ENCODE assay signal across 25 cellular contexts in genomic region chr4:169074117-169074516, GRCh38.
DNase-seq lines count a peak whose midpoint lies in the region; ATAC-seq, FAIRE-seq and TF ChIP-seq lines count a peak whose summit lies in the region.
"Had no signal": no experiment of that assay in that cellular context is flagged by ENCODE, and none has a peak within 500 bp of the region (broad histone marks: within the 10 kb centered on the region; RNA-seq: fewer than 3 reads in every experiment).

No MANE protein-coding gene starts in this region.

- no peaks in the 10 kb centered on the region for H3K9me3 Mint-ChIP-seq in Caco-2 (ENCODE audit: unreplicated experiment)
- peaks cover 12% of the 10 kb centered on the region for H3K9me3 Mint-ChIP-seq in progenitor cell of endocrine pancreas (ENCODE audit: low read depth)
- H3K9me3 Mint-ChIP-seq in H9, result no peaks in the 10 kb centered on the region
- H3K9me3 Mint-ChIP-seq: CD4-positive, alpha-beta T cell; CD8-positive, alpha-beta T cell had no signal

- H3K9me3 ChIP-seq in Caco-2 (no peaks in the 10 kb centered on the region), H1 (ENCODE audit: insufficient read depth in 2 of 2, low read depth in 1 of 2, low read length in 1 of 2) (no peaks in the 10 kb centered on the region), tibial nerve (no peaks in the 10 kb centered on the region), H9 (ENCODE audit: control insufficient read depth, low read depth, low read length) (no peaks in the 10 kb centered on the region)
- H3K9me3 ChIP-seq: A549 had no signal

- H2BK20ac ChIP-seq in H1 (ENCODE audit: low read length) (no peak overlapping the region), H9 (ENCODE audit: low read depth, low read length, poor library complexity, severe bottlenecking) (no peak overlapping the region)

- no TSS peak for BruUV-seq in Caco-2 (replicated peaks; lab: Mats Ljungman, UMichigan)

- H3K4ac ChIP-seq in H1 (replicated peaks; ENCODE audit: insufficient read length, low read depth, low read length) (no peak overlapping the region), H9 (ENCODE audit: low read depth, low read length) (no peak overlapping the region)

- no peak overlapping the region for H2BK5ac ChIP-seq in H1 (ENCODE audit: low read depth, low read length)
- no peak overlapping the region for H2BK5ac ChIP-seq in H9 (ENCODE audit: insufficient read length, low read length)

- H2AFZ ChIP-seq in H1 (ENCODE audit: low read length) (no peak overlapping the region), H9 (ENCODE audit: low read length) (no peak overlapping the region)

- H3K27me3 Mint-ChIP-seq in Caco-2 (ENCODE audit: insufficient read depth, unreplicated experiment), result no peaks in the 10 kb centered on the region
- no peaks in the 10 kb centered on the region for H3K27me3 Mint-ChIP-seq in progenitor cell of endocrine pancreas
- H3K27me3 Mint-ChIP-seq in H9 (ENCODE audit: low read depth), result no peaks in the 10 kb centered on the region
- H3K27me3 Mint-ChIP-seq: B cell had no signal

- H3K4me3 ChIP-seq in Caco-2 (ENCODE audit: low read depth, low read length), result no peak overlapping the region
- no peak overlapping the region for H3K4me3 ChIP-seq in H1 (ENCODE audit: extremely low read depth in 1 of 4, insufficient read depth in 2 of 4, low read depth in 3 of 4, low read length in 4 of 4)
- H3K4me3 ChIP-seq in tibial nerve, result no peak overlapping the region
- H3K4me3 ChIP-seq: A549; BLaER1 treated with 17β-estradiol and CSF1 and Interleukin-3, amounts not matched to agents 10 nM and 100 nM; GM12878 had no signal

- TF ChIP-seq RAD21 in H1 (IDR thresholded peaks at IDR 0.05 in 1 of 2, conservative IDR thresholded peaks at IDR 0.05 in 1 of 2; ENCODE audit: low read depth in 2 of 2, low read length in 2 of 2), result no peak

- H3K4me1 ChIP-seq in Caco-2, result peaks cover 38% of the 10 kb centered on the region
- peaks cover 0 to 9% (median 2%) of the 10 kb centered on the region in 4 experiments; a peak in 3 of 7 replicates for H3K4me1 ChIP-seq in H1 (replicated peaks in 1 of 4; ENCODE audit: control insufficient read depth in 3 of 4, insufficient read depth in 4 of 4, low read length in 3 of 4)
- peaks cover 0 to 5% (median 0%) of the 10 kb centered on the region in 4 donors for H3K4me1 ChIP-seq in tibial nerve
- peaks cover 6% of the 10 kb centered on the region for H3K4me1 ChIP-seq in H9 (ENCODE audit: insufficient read depth, low read length)

- 87% methylated on average over 7 of the region's 7 CpGs; no CpG with 5 or more reads in 1 of the 2 experiments for WGBS in H1 (ENCODE audit: extremely low coverage in 1 of 2, insufficient coverage in 1 of 2, insufficient read length in 1 of 2, insufficient replicate concordance in 2 of 2, low coverage in 1 of 2, low lambda C conversion rate in 2 of 2, missing lambda C conversion rate in 1 of 2), 2 experiments
- 81 to 82% methylated on average over 7 of the region's 7 CpGs for WGBS in tibial nerve, 2 donors
- no CpG with 5 or more reads among the region's 7 CpGs for WGBS in H9 (ENCODE audit: extremely low coverage, insufficient read length, low lambda C conversion rate)

- CTCF ChIA-PET in Caco-2 (lab: Charles Lee) (no interaction called here), H1 (lab: Charles Lee; ENCODE audit: partially characterized antibody) (interaction anchor here (0.7 to 1.7 kb wide), 4 partner anchors 46 to 131 kb away, joined by 3 to 4 read pairs (median 3); partner anchors contain the start of gene CBR4)

- H3K23me2 ChIP-seq in H1 (ENCODE audit: low read depth, low read length) (no peaks in the 10 kb centered on the region), H9 (ENCODE audit: insufficient read length, low read depth, low read length, poor library complexity, severe bottlenecking) (no peaks in the 10 kb centered on the region)

- TF ChIP-seq CTCF in Caco-2 (IDR thresholded peaks at IDR 0.05; ENCODE audit: insufficient read depth in 1 of 2, low read depth in 1 of 2, low read length in 1 of 2, severe bottlenecking in 1 of 2, unreplicated experiment in 1 of 2) (no peak), VCaP (conservative IDR thresholded peaks at IDR 0.05) (no peak), H1 (IDR thresholded peaks at IDR 0.05; ENCODE audit: control extremely low read depth in 1 of 3, insufficient read depth in 1 of 3, low read depth in 1 of 3, low read length in 3 of 3) (no peak), progenitor cell of endocrine pancreas (IDR thresholded peaks at IDR 0.05; ENCODE audit: unreplicated experiment) (no peak), tibial nerve (IDR thresholded peaks at IDR 0.05) (no peak), H9 (conservative IDR thresholded peaks at IDR 0.05) (no peak)

- H2AK5ac ChIP-seq in H1 (ENCODE audit: low read depth, low read length) (no peak overlapping the region), H9 (ENCODE audit: insufficient read length, low read length) (no peak overlapping the region)

- H3K9ac ChIP-seq in H1 (replicated peaks in 1 of 4; ENCODE audit: extremely low read depth in 1 of 4, low read depth in 3 of 4, low read length in 3 of 4), result no peak overlapping the region
- H3K9ac ChIP-seq in H9 (ENCODE audit: extremely low read depth, insufficient read length, low read length), result no peak overlapping the region
- H3K9ac ChIP-seq: BLaER1 treated with 17β-estradiol and CSF1 and Interleukin-3, amounts not matched to agents 10 nM and 100 nM had no signal

- H3K79me1 ChIP-seq in H1 (ENCODE audit: low read depth, low read length) (no peaks in the 10 kb centered on the region), H9 (ENCODE audit: insufficient read depth, low read depth, low read length, poor library complexity, severe bottlenecking) (no peaks in the 10 kb centered on the region)

- no peaks in the 10 kb centered on the region for H3K27me3 ChIP-seq in Caco-2 (replicated peaks; ENCODE audit: control insufficient read depth, insufficient read depth, low read length)
- H3K27me3 ChIP-seq in H1 (replicated peaks in 1 of 4; ENCODE audit: control insufficient read depth in 3 of 4, extremely low read depth in 1 of 4, insufficient read depth in 3 of 4, low read length in 3 of 4), result no peaks in the 10 kb centered on the region
- no peaks in the 10 kb centered on the region for H3K27me3 ChIP-seq in tibial nerve
- H3K27me3 ChIP-seq in H9 (ENCODE audit: insufficient read depth, low read length), result no peaks in the 10 kb centered on the region
- H3K27me3 ChIP-seq: BLaER1 treated with 17β-estradiol and CSF1 and Interleukin-3, amounts not matched to agents 10 nM and 100 nM had no signal

- H2BK120ac ChIP-seq in H1 (replicated peaks; ENCODE audit: low read depth, low read length) (no peak overlapping the region), H9 (ENCODE audit: low read depth, low read length, poor library complexity, severe bottlenecking) (no peak overlapping the region)

- TF ChIP-seq EP300 in H1 (IDR thresholded peaks at IDR 0.05; ENCODE audit: borderline replicate concordance in 1 of 2, low read depth in 2 of 2, low read length in 2 of 2) (no peak), tibial nerve (IDR thresholded peaks at IDR 0.05) (no peak)

- peak overlapping the region; percentile 32 for H3K27ac Mint-ChIP-seq in Caco-2 (ENCODE audit: unreplicated experiment)
- peak overlapping the region; percentile 52 for H3K27ac Mint-ChIP-seq in progenitor cell of endocrine pancreas
- H3K27ac Mint-ChIP-seq in H9, result no peak overlapping the region
- H3K27ac Mint-ChIP-seq: B cell; CD4-positive, alpha-beta T cell; CD8-positive, alpha-beta T cell had no signal

- H3K79me2 ChIP-seq in H1 (ENCODE audit: control insufficient read depth in 1 of 2, insufficient read depth in 2 of 2, low read length in 2 of 2), result no peaks in the 10 kb centered on the region
- no peaks in the 10 kb centered on the region for H3K79me2 ChIP-seq in H9 (ENCODE audit: insufficient read depth, low read length)

- H3K56ac ChIP-seq in H1 (replicated peaks; ENCODE audit: insufficient read length, low read depth, low read length) (no peak overlapping the region), H9 (ENCODE audit: insufficient read length, low read depth, low read length) (no peak overlapping the region)

- no peak overlapping the region for H3K23ac ChIP-seq in H1 (ENCODE audit: insufficient read length)
- no peak overlapping the region for H3K23ac ChIP-seq in H9 (ENCODE audit: insufficient read length, low read depth, low read length)

- no peak overlapping the region for H3K14ac ChIP-seq in H1 (ENCODE audit: insufficient read length)
- no peak overlapping the region for H3K14ac ChIP-seq in H9 (ENCODE audit: insufficient read depth, low read length)

- H4K5ac ChIP-seq in H1 (ENCODE audit: insufficient read length, low read depth, low read length) (no peak overlapping the region), H9 (ENCODE audit: insufficient read length, low read depth, low read length) (no peak overlapping the region)

- H3K18ac ChIP-seq in H1 (ENCODE audit: extremely low read depth, low read length) (no peak overlapping the region), H9 (ENCODE audit: insufficient read length, low read depth, low read length) (no peak overlapping the region)

- no peak overlapping the region for H4K8ac ChIP-seq in H1 (ENCODE audit: extremely low read depth, insufficient read depth, low read length)
- no peak overlapping the region for H4K8ac ChIP-seq in H9 (replicated peaks; ENCODE audit: insufficient read length, low read depth, low read length)

- H3K36me3 ChIP-seq in Caco-2 (ENCODE audit: control insufficient read depth, insufficient read depth, low read length) (no peaks in the 10 kb centered on the region), H1 (ENCODE audit: control insufficient read depth in 2 of 4, insufficient read depth in 4 of 4, low read length in 3 of 4) (no peaks in the 10 kb centered on the region), tibial nerve (no peaks in the 10 kb centered on the region)
- H3K36me3 ChIP-seq: BLaER1 treated with 17β-estradiol and CSF1 and Interleukin-3, amounts not matched to agents 10 nM and 100 nM had no signal

- H3T11ph ChIP-seq in H9 (ENCODE audit: low read length), result no peak overlapping the region

- H3K36me3 Mint-ChIP-seq in Caco-2 (ENCODE audit: insufficient read depth, unreplicated experiment) (peaks cover 15% of the 10 kb centered on the region), progenitor cell of endocrine pancreas (ENCODE audit: insufficient read depth) (peaks cover 7% of the 10 kb centered on the region), H9 (ENCODE audit: insufficient read depth in 1 of 3, low read depth in 3 of 3) (no peaks in the 10 kb centered on the region; a peak in 2 of 7 replicates)
- H3K36me3 Mint-ChIP-seq: CD8-positive, alpha-beta T cell had no signal

- POLR2A ChIA-PET in Caco-2 (lab: Charles Lee), result no interaction called here
- POLR2A ChIA-PET in H1 (lab: Charles Lee; ENCODE audit: partially characterized antibody), result interaction anchor here (0.7 to 2.3 kb wide), 3 partner anchors 11 to 153 kb away, joined by 3 to 5 read pairs (median 4); no protein-coding TSS in a partner anchor

- no peak overlapping the region for H2BK12ac ChIP-seq in H1 (ENCODE audit: low read depth, low read length)
- no peak overlapping the region for H2BK12ac ChIP-seq in H9 (ENCODE audit: insufficient read length, low read depth, low read length)

- FAIRE-seq in H1 (lab: Jason Lieb, UNC), result no peak
- FAIRE-seq: A549, GM12878, GM12892, GM19239 had no signal

- no peak for ATAC-seq in HG02981 (IDR thresholded peaks at IDR 0.05; ENCODE audit: unreplicated experiment)
- ATAC-seq: A549; CD8-positive, alpha-beta T cell; GM12878 had no signal

- H2BK15ac ChIP-seq in H1 (ENCODE audit: low read length) (no peak overlapping the region), H9 (ENCODE audit: low read depth, low read length) (no peak overlapping the region)

- H4K20me1 ChIP-seq in H1 (replicated peaks in 1 of 2; ENCODE audit: control insufficient read depth in 1 of 2, insufficient read depth in 2 of 2, low read length in 2 of 2) (no peaks in the 10 kb centered on the region), H9 (ENCODE audit: control insufficient read depth, insufficient read depth, insufficient read length) (no peaks in the 10 kb centered on the region)
- H4K20me1 ChIP-seq: BLaER1 treated with 17β-estradiol and CSF1 and Interleukin-3, amounts not matched to agents 10 nM and 100 nM had no signal

- H3K4me2 ChIP-seq in H1 (ENCODE audit: insufficient read depth in 1 of 2, low read depth in 2 of 2, low read length in 2 of 2) (no peak overlapping the region), H9 (ENCODE audit: insufficient read depth, insufficient read length, low read length) (no peak overlapping the region)
- H3K4me2 ChIP-seq: A549; BLaER1 treated with 17β-estradiol and CSF1 and Interleukin-3, amounts not matched to agents 10 nM and 100 nM had no signal

- TF ChIP-seq POLR2A in H1 (IDR thresholded peaks at IDR 0.05; ENCODE audit: control extremely low read depth in 1 of 2, low read depth in 2 of 2, low read length in 2 of 2) (no peak), tibial nerve (IDR thresholded peaks at IDR 0.05) (no peak)

- H3K4me3 Mint-ChIP-seq in Caco-2 (ENCODE audit: unreplicated experiment), result no peak overlapping the region
- no peak overlapping the region for H3K4me3 Mint-ChIP-seq in progenitor cell of endocrine pancreas (ENCODE audit: low read depth)
- H3K4me3 Mint-ChIP-seq in H9, result no peak overlapping the region
- H3K4me3 Mint-ChIP-seq: B cell; CD4-positive, alpha-beta T cell; CD8-positive, alpha-beta T cell had no signal

- H3K4me1 Mint-ChIP-seq in Caco-2 (ENCODE audit: low read depth, unreplicated experiment) (peaks cover 21% of the 10 kb centered on the region), progenitor cell of endocrine pancreas (ENCODE audit: low read depth) (peaks cover 20% of the 10 kb centered on the region), H9 (peaks cover 23 to 24% of the 10 kb centered on the region in 2 experiments)
- H3K4me1 Mint-ChIP-seq: B cell had no signal

- intact Hi-C loops in Caco-2 (cut with micrococcal nuclease; ENCODE audit: unreplicated experiment), result loop anchor here (5.0 kb wide), 1 partner anchor 548 kb away; the partner anchor contains the start of gene CLCN3

- no peak overlapping the region for H4K91ac ChIP-seq in H1 (replicated peaks; ENCODE audit: insufficient read length, low read length)
- H4K91ac ChIP-seq in H9 (ENCODE audit: insufficient read length, low read depth, low read length), result no peak overlapping the region

- H3K27ac ChIP-seq in VCaP (peak overlapping the region; percentile 100), H1 (ENCODE audit: low read depth, low read length) (no peak overlapping the region), tibial nerve (no peak overlapping the region), H9 (ENCODE audit: insufficient read length, low read depth, low read length) (no peak overlapping the region)
- H3K27ac ChIP-seq: 22Rv1; A549; BLaER1 treated with 17β-estradiol and CSF1 and Interleukin-3, amounts not matched to agents 10 nM and 100 nM; C4-2B had no signal

- DNase-seq in Caco-2 (no peak), H1 (ENCODE audit: low read depth in 1 of 2, low spot score in 2 of 2) (no peak), progenitor cell of endocrine pancreas (ENCODE audit: low spot score, unreplicated experiment) (no peak), tibial nerve (ENCODE audit: low spot score in 2 of 2) (no peak), H9 (no peak)
- DNase-seq: AML-193; CD4-positive, alpha-beta T cell; CD8-positive, alpha-beta T cell; DMS 273 treated with DMSO at 0.1 percent for 48 hours; DMS153; DMS53; DMS79; DND-41; EL; GDM1 had no signal

Comparison
In these comparisons a context has a peak if more than half of its experiments do, and no peak if none do; other contexts are left out.
1. H3K27ac Mint-ChIP-seq: peak in Caco-2 (single experiment) and progenitor cell of endocrine pancreas (single experiment); none in H9 (0 of 3).